Comparison of ENCODE assay signal across 15 cellular contexts in genomic region chr2:112782234-112782799, GRCh38. TPM values are rescaled to one million over a fixed set of nuclear protein-coding genes. Genes with fewer than 3 reads are reported as not detected.
DNase-seq lines count a peak whose midpoint lies in the region; ATAC-seq, FAIRE-seq and TF ChIP-seq lines count a peak whose summit lies in the region.
"Had no signal": no experiment of that assay in that cellular context is flagged by ENCODE, and none has a peak within 500 bp of the region (broad histone marks: within the 10 kb centered on the region; RNA-seq: fewer than 3 reads in every experiment).

No MANE protein-coding gene starts in this region.

- no peak for TF ChIP-seq POLR2A in body of pancreas (IDR thresholded peaks at IDR 0.05)

- 64 to 71% methylated on average over 3 of the region's 3 CpGs for WGBS in body of pancreas, 2 donors

- H3K4me1 ChIP-seq in body of pancreas, result no peaks in the 10 kb centered on the region

- FAIRE-seq in GM19239 (lab: Jason Lieb, UNC), result peak; percentile 88

- peak; percentile 48 for DNase-seq in GM06990 (ENCODE audit: extremely low read depth, insufficient read length)
- DNase-seq in GM19239 (ENCODE audit: insufficient read length, low spot score), result no peak
- no peak for DNase-seq in middle frontal gyrus (ENCODE audit: extremely low spot score, low spot score)
- no peak for DNase-seq in body of pancreas
- DNase-seq in activated gamma-delta T cell (lab: John Stamatoyannopoulos, UW), result no peak
- DNase-seq in OCI-M1 (lab: John Stamatoyannopoulos, UW), result no peak
- DNase-seq: activated gamma-delta T cell treated with Interleukin-2 at 50 U/mL for 16 hours, mucosa of descending colon, NCI-H748 treated with DMSO at 0.1 percent for 48 hours, stomach had no signal

- no peaks in the 10 kb centered on the region for H3K9me3 ChIP-seq in body of pancreas
- H3K9me3 ChIP-seq: mucosa of descending colon, stomach had no signal

- ATAC-seq in HG02763 (IDR thresholded peaks at IDR 0.05; ENCODE audit: unreplicated experiment), result peak; percentile 87
- peak; percentile 71 for ATAC-seq in HG03558 (IDR thresholded peaks at IDR 0.05; ENCODE audit: extremely low read depth, unreplicated experiment)
- ATAC-seq in body of pancreas, result no peak
- ATAC-seq: mucosa of descending colon had no signal

- peak overlapping the region; percentile 60 for H3K4me3 ChIP-seq in GM06990 (replicated peaks; ENCODE audit: low read depth, low read length)
- H3K4me3 ChIP-seq in body of pancreas, result no peak overlapping the region
- H3K4me3 ChIP-seq: mucosa of descending colon, smooth muscle cell, stomach had no signal

- intact Hi-C loops in body of pancreas (cut with DNase I), result no loop called here

- H3K36me3 ChIP-seq in GM06990 (ENCODE audit: control insufficient read depth, insufficient read depth, low read length) (no peaks in the 10 kb centered on the region; the same call in 1 of the 2 replicates), body of pancreas (replicated peaks in 1 of 2; ENCODE audit: insufficient read depth in 1 of 2, low read depth in 2 of 2) (no peaks in the 10 kb centered on the region)
- H3K36me3 ChIP-seq: stomach had no signal

- no peaks in the 10 kb centered on the region for H3K27me3 ChIP-seq in GM06990 (replicated peaks; ENCODE audit: control insufficient read depth, insufficient read depth, low read length)
- H3K27me3 ChIP-seq in body of pancreas, result no peaks in the 10 kb centered on the region
- H3K27me3 ChIP-seq: stomach had no signal

- TF ChIP-seq CTCF in GM06990 (IDR thresholded peaks at IDR 0.05; ENCODE audit: insufficient read depth, low read length, poor library complexity, severe bottlenecking) (no peak), body of pancreas (IDR thresholded peaks at IDR 0.05) (no peak)

- H3K27ac ChIP-seq in body of pancreas, result no peak overlapping the region
- H3K27ac ChIP-seq: stomach had no signal

RNA-seq across cellular contexts. Expression of gene IL1A, which starts 2.0 kb away (rescaled TPM):
- not detected for total RNA-seq in body of pancreas
- total RNA-seq: dermis microvascular lymphatic vessel endothelial cell, LHCN-M2, mucosa of descending colon, stomach had no signal

RNA-seq across cellular contexts. Expression of gene CKAP2L, which starts 17.9 kb away (rescaled TPM):
- under 1 TPM in 1 of 2 donors, not detected in 1; under 0.01 TPM for total RNA-seq in body of pancreas

RNA-seq across cellular contexts. Expression of gene IL1B, which starts 54.3 kb away (rescaled TPM):
- total RNA-seq in body of pancreas, result 1 to 10 TPM; 1.3 to 2.6 TPM
- total RNA-seq: dermis microvascular lymphatic vessel endothelial cell, smooth muscle cell had no signal
